Comparison of ENCODE assay signal across 8 cellular contexts in genomic region chr15:100627789-100628395, GRCh38. TPM values are rescaled to one million over a fixed set of nuclear protein-coding genes. Genes with fewer than 3 reads are reported as not detected.
DNase-seq lines count a peak whose midpoint lies in the region; ATAC-seq, FAIRE-seq and TF ChIP-seq lines count a peak whose summit lies in the region.

No MANE protein-coding gene starts in this region.

- no peak for FAIRE-seq in D721Med (lab: Jason Lieb, UNC)

- no CpG with 5 or more reads among the region's 6 CpGs for WGBS in neuronal stem cell (ENCODE audit: extremely low coverage in 2 of 2, insufficient read length in 2 of 2, insufficient replicate concordance in 1 of 2), 2 donors

- no peak overlapping the region for H2BK15ac ChIP-seq in neuronal stem cell (ENCODE audit: low read length)

- no peak overlapping the region for H3K18ac ChIP-seq in neuronal stem cell (ENCODE audit: low read length)

- H2AFZ ChIP-seq in PC-9 (no peak overlapping the region), neuronal stem cell (ENCODE audit: low read length) (no peak overlapping the region)

- peaks cover 10% of the 10 kb centered on the region for H3K4me1 ChIP-seq in PC-9 (replicated peaks; ENCODE audit: insufficient read depth)
- no peaks in the 10 kb centered on the region for H3K4me1 ChIP-seq in neuronal stem cell (ENCODE audit: control insufficient read depth in 2 of 2, insufficient read depth in 1 of 2, low read depth in 1 of 2, low read length in 2 of 2)

- no peak overlapping the region for H2BK12ac ChIP-seq in neuronal stem cell (ENCODE audit: low read length)

- no peak overlapping the region for H3K4me3 Mint-ChIP-seq in activated T-cell treated with anti-CD3 and anti-CD28 coated beads, Interleukin-2, amount 50 U/mL, for 4 hours

- no peak overlapping the region for H3K4me3 ChIP-seq in PC-9
- no peak overlapping the region for H3K4me3 ChIP-seq in fibroblast of mammary gland (ENCODE audit: control insufficient read depth, low read depth, low read length)
- H3K4me3 ChIP-seq in neuronal stem cell (ENCODE audit: low read length in 2 of 2) = no peak overlapping the region

- H3K9me3 ChIP-seq in PC-9 (ENCODE audit: insufficient read depth, low read depth) = no peaks in the 10 kb centered on the region
- no peaks in the 10 kb centered on the region for H3K9me3 ChIP-seq in neuronal stem cell (replicated peaks in 1 of 2; ENCODE audit: control insufficient read depth in 2 of 2, insufficient read depth in 1 of 2, low read depth in 1 of 2, low read length in 2 of 2)

- no peak overlapping the region for H4K8ac ChIP-seq in neuronal stem cell (ENCODE audit: low read depth, low read length)

- POLR2A ChIA-PET in PC-9 (lab: Charles Lee; ENCODE audit: unreplicated experiment) = interaction anchor here (0.7 kb wide), 1 partner anchor 240 kb away, joined by 9 read pairs; no protein-coding TSS in a partner anchor

- H3K23ac ChIP-seq in neuronal stem cell (ENCODE audit: low read depth, low read length, poor library complexity) = no peak overlapping the region

- no peak overlapping the region for H2BK5ac ChIP-seq in neuronal stem cell (ENCODE audit: low read length)

- H3K4me2 ChIP-seq in PC-9 = peak overlapping the region; percentile 13
- H3K4me2 ChIP-seq in neuronal stem cell (ENCODE audit: insufficient read depth, low read length, poor library complexity, severe bottlenecking) = no peak overlapping the region

- peaks cover 8% of the 10 kb centered on the region for H3K4me1 Mint-ChIP-seq in activated T-cell treated with anti-CD3 and anti-CD28 coated beads, Interleukin-2, amount 50 U/mL, for 4 hours (ENCODE audit: low read depth)

- H3K9me2 ChIP-seq in PC-9 (ENCODE audit: insufficient read depth) = no peaks in the 10 kb centered on the region

- TF ChIP-seq CTCF in D721Med (IDR thresholded peaks at IDR 0.05; ENCODE audit: insufficient read depth, missing control alignments) (peak; percentile 86), PC-9 (conservative IDR thresholded peaks at IDR 0.05) (peak; percentile 89), fibroblast of mammary gland (conservative IDR thresholded peaks at IDR 0.05; ENCODE audit: control insufficient read depth, insufficient read depth, low read depth, low read length) (peak; percentile 77)

- CTCF ChIA-PET in PC-9 (lab: Charles Lee) = no interaction called here

- H2AK5ac ChIP-seq in neuronal stem cell (ENCODE audit: low read depth, low read length) = no peak overlapping the region

- no peaks in the 10 kb centered on the region for H4K20me1 ChIP-seq in PC-9 (ENCODE audit: insufficient read depth)

- H3K79me1 ChIP-seq in neuronal stem cell (ENCODE audit: low read depth, low read length) = no peaks in the 10 kb centered on the region

- no TSS peak for BruUV-seq in PC-9 (replicated peaks; lab: Mats Ljungman, UMichigan)

- H3K36me3 ChIP-seq in PC-9 (ENCODE audit: low read depth) = peaks cover 17% of the 10 kb centered on the region; the same call in 1 of the 2 replicates
- peaks cover 3 to 41% of the 10 kb centered on the region in 2 donors for H3K36me3 ChIP-seq in neuronal stem cell (replicated peaks in 1 of 2; ENCODE audit: control insufficient read depth in 2 of 2, insufficient read depth in 2 of 2, low read length in 2 of 2)

- ATAC-seq in GM21390 (IDR thresholded peaks at IDR 0.05; ENCODE audit: unreplicated experiment) = peak; percentile 89
- ATAC-seq in activated T-cell treated with anti-CD3 and anti-CD28 coated beads, Interleukin-2, amount 50 U/mL, for 4 hours = peak; percentile 72 to 82

- H3K9ac ChIP-seq in neuronal stem cell (ENCODE audit: low read depth, low read length, poor library complexity) = no peak overlapping the region

- H3K9me3 Mint-ChIP-seq in activated T-cell treated with anti-CD3 and anti-CD28 coated beads, Interleukin-2, amount 50 U/mL, for 4 hours = no peaks in the 10 kb centered on the region

- H4K91ac ChIP-seq in neuronal stem cell (ENCODE audit: low read depth, low read length, poor library complexity) = no peak overlapping the region

- no peak for DNase-seq in D721Med (ENCODE audit: insufficient read length, low spot score)
- DNase-seq in HuH-7 (ENCODE audit: low spot score) = peak; percentile 56
- peak; percentile 59 to 78 for DNase-seq in PC-9
- peak; percentile 59 for DNase-seq in activated T-cell treated with anti-CD3 and anti-CD28 coated beads, Interleukin-2, amount 50 U/mL, for 4 hours
- DNase-seq in fibroblast of mammary gland (ENCODE audit: low read depth) = peak; percentile 82
- peak; percentile 61 for DNase-seq in neuronal stem cell (ENCODE audit: low spot score)
- peak; percentile 95 for DNase-seq in superior temporal gyrus (ENCODE audit: extremely low spot score)

- peaks cover 33% of the 10 kb centered on the region for H3K36me3 Mint-ChIP-seq in activated T-cell treated with anti-CD3 and anti-CD28 coated beads, Interleukin-2, amount 50 U/mL, for 4 hours (ENCODE audit: insufficient read depth)

- H3K4ac ChIP-seq in neuronal stem cell (ENCODE audit: low read length) = no peak overlapping the region

- no peak overlapping the region for H2BK120ac ChIP-seq in neuronal stem cell (ENCODE audit: low read depth, low read length)

- H3K27ac ChIP-seq in PC-9 = peak overlapping the region; percentile 55
- H3K27ac ChIP-seq in neuronal stem cell (replicated peaks; ENCODE audit: low read length) = no peak overlapping the region

- no peaks in the 10 kb centered on the region for H3K27me3 Mint-ChIP-seq in activated T-cell treated with anti-CD3 and anti-CD28 coated beads, Interleukin-2, amount 50 U/mL, for 4 hours (ENCODE audit: low read depth)

- H3K27me3 ChIP-seq in PC-9 (ENCODE audit: insufficient read depth, low read depth) (no peaks in the 10 kb centered on the region), neuronal stem cell (ENCODE audit: control insufficient read depth in 3 of 3, insufficient read depth in 3 of 3, low read depth in 1 of 3, low read length in 3 of 3) (no peaks in the 10 kb centered on the region)

- intact Hi-C loops in PC-9 (cut with micrococcal nuclease; ENCODE audit: unreplicated experiment) = loop anchor here (1.0 to 5.0 kb wide), 6 partner anchors 79 to 629 kb away; partner anchors contain the start of gene LRRK1

- H3K14ac ChIP-seq in neuronal stem cell (ENCODE audit: low read length) = no peak overlapping the region

- peaks cover 37% of the 10 kb centered on the region for H3K79me2 ChIP-seq in PC-9 (ENCODE audit: low read depth)

- peaks cover 21% of the 10 kb centered on the region; the same call in 1 of the 2 replicates for H3F3A ChIP-seq in PC-9 (ENCODE audit: insufficient read depth, low read depth)

RNA-seq across cellular contexts. Expression of gene ASB7, which starts 25.5 kb away (rescaled TPM):
- 17.9 and 19.0 TPM in 2 replicates for total RNA-seq in PC-9 (2021)
- total RNA-seq in activated T-cell treated with anti-CD3 and anti-CD28 coated beads, Interleukin-2, amount 50 U/mL, for 4 hours = 10 to 100 TPM; 12.1 to 16.0 (median 15.5) TPM
- polyA plus RNA-seq in neuronal stem cell (2013, experiment 1 of 2) = 8.3 TPM
- polyA plus RNA-seq in neuronal stem cell (2013, experiment 2 of 2) = 8.2 TPM

RNA-seq across cellular contexts. Expression of gene LINS1, which starts 25.9 kb away (rescaled TPM):
- total RNA-seq in PC-9 (2021) = 7.0 and 10.9 TPM in 2 replicates
- total RNA-seq in activated T-cell treated with anti-CD3 and anti-CD28 coated beads, Interleukin-2, amount 50 U/mL, for 4 hours = 10 to 100 TPM; 47.9 to 56.7 (median 51.9) TPM
- 7.6 TPM for polyA plus RNA-seq in neuronal stem cell (2013, experiment 1 of 2)
- polyA plus RNA-seq in neuronal stem cell (2013, experiment 2 of 2) = 7.4 TPM
